Comparison of ENCODE assay signal across 15 cellular contexts in the genomic region with DNA sequence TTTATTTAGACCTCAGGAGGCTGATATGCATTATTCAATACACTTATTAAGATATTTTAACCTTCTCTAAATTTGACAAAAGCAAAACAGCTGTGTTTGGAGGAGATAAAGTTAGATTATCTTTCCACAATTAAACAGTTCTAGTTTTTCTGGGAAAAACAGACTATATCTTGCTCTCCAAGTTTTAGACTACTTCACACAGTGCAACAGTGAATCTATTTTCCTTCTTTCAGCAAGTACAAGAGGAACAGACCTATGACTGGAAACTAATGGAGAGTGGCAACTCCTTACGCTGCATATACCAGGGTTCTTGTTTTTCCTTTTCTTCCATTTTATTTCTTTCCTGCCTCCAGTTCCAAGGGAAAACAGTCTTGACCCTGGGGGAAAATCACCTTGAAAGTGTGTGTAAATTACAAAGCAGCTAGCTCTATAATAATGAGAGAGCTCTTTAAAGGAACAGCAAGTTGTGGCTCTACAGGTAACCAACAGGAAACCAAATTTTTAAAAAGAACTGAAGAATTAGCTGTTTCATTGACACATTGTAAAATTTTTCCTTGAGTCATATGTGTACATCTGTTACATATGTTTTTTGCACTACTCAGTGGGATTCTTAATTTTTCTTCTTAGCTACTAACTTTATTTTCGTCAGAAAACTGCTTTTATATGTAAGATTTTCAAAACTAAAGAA. TPM values are rescaled to one million over a fixed set of nuclear protein-coding genes. Genes with fewer than 3 reads are reported as not detected.
DNase-seq lines count a peak whose midpoint lies in the region; ATAC-seq lines count a peak whose summit lies in the region.
"Had no signal": no experiment of that assay in that cellular context is flagged by ENCODE, and none has a peak within 500 bp of the region (broad histone marks: within the 10 kb centered on the region; RNA-seq: fewer than 3 reads in every experiment).

No MANE protein-coding gene starts in this region.

- DNase-seq in T-helper 1 cell (no peak), MG63 (no peak)
- DNase-seq in stimulated activated naive CD8-positive, alpha-beta T cell treated with anti-CD3 and anti-CD28 coated beads, Interleukin-15, amount 100 ng/mL, for 72 hours: no peak
- no peak for DNase-seq in stimulated activated naive CD8-positive, alpha-beta T cell treated with anti-CD3 and anti-CD28 coated beads, Interleukin-15, Interleukin-2, amounts not matched to agents 100 U/mL and 50 U/mL, for 24 hours
- no peak for DNase-seq in activated naive CD8-positive, alpha-beta T cell treated with anti-CD3 and anti-CD28 coated beads, Interleukin-2, amount 10 ng/mL, durations not matched to agents 7 days and 5 days
- no peak for DNase-seq in stimulated activated effector memory CD8-positive, alpha-beta T cell treated with anti-CD3 and anti-CD28 coated beads, Interleukin-12 subunit alpha, Interleukin-12 subunit beta, amount 100 ng/mL, for 72 hours (ENCODE audit: low spot score in 2 of 2)
- DNase-seq: 8988T, DMS53, GM23248, MM.1S, NCI-H187 treated with DMSO at 0.1 percent for 48 hours, NCI-H446, PC-3 had no signal

- peaks cover 9% of the 10 kb centered on the region for H3K36me3 Mint-ChIP-seq in T-helper 1 cell treated with Interleukin-12 subunit alpha and Interleukin-12 subunit beta and Interleukin-4 antibody, amounts not matched to agents 30 μg/mL and 1 μg/mL, for 36 hours (ENCODE audit: low read depth)
- peaks cover 6% of the 10 kb centered on the region for H3K36me3 Mint-ChIP-seq in activated naive CD8-positive, alpha-beta T cell treated with anti-CD3 and anti-CD28 coated beads, Interleukin-2, amount 10 ng/mL, durations not matched to agents 7 days and 5 days
- peaks cover 74% of the 10 kb centered on the region for H3K36me3 Mint-ChIP-seq in stimulated activated effector memory CD8-positive, alpha-beta T cell treated with anti-CD3 and anti-CD28 coated beads, Interleukin-12 subunit alpha, Interleukin-12 subunit beta, amount 100 ng/mL, for 72 hours

- H3K4me3 ChIP-seq in MG63: no peak overlapping the region
- H3K4me3 ChIP-seq: GM23248 had no signal

- H3K9me3 ChIP-seq in MG63: no peaks in the 10 kb centered on the region

- no peaks in the 10 kb centered on the region for H3K9me3 Mint-ChIP-seq in T-helper 1 cell treated with Interleukin-12 subunit alpha and Interleukin-12 subunit beta and Interleukin-4 antibody, amounts not matched to agents 30 μg/mL and 1 μg/mL, for 36 hours
- H3K9me3 Mint-ChIP-seq in stimulated activated naive CD8-positive, alpha-beta T cell treated with anti-CD3 and anti-CD28 coated beads, Interleukin-15, amount 100 ng/mL, for 72 hours: no peaks in the 10 kb centered on the region
- no peaks in the 10 kb centered on the region for H3K9me3 Mint-ChIP-seq in activated naive CD8-positive, alpha-beta T cell treated with anti-CD3 and anti-CD28 coated beads, Interleukin-2, amount 10 ng/mL, durations not matched to agents 7 days and 5 days
- H3K9me3 Mint-ChIP-seq in stimulated activated effector memory CD8-positive, alpha-beta T cell treated with anti-CD3 and anti-CD28 coated beads, Interleukin-12 subunit alpha, Interleukin-12 subunit beta, amount 100 ng/mL, for 72 hours: no peaks in the 10 kb centered on the region

- H3K27ac Mint-ChIP-seq in T-helper 1 cell treated with Interleukin-12 subunit alpha and Interleukin-12 subunit beta and Interleukin-4 antibody, amounts not matched to agents 30 μg/mL and 1 μg/mL, for 36 hours: peak overlapping the region; percentile 49
- peak overlapping the region in 1 of 2 donors; percentile 46 for H3K27ac Mint-ChIP-seq in stimulated activated naive CD8-positive, alpha-beta T cell treated with anti-CD3 and anti-CD28 coated beads, Interleukin-15, amount 100 ng/mL, for 72 hours
- no peak overlapping the region for H3K27ac Mint-ChIP-seq in activated naive CD8-positive, alpha-beta T cell treated with anti-CD3 and anti-CD28 coated beads, Interleukin-2, amount 10 ng/mL, durations not matched to agents 7 days and 5 days
- peak overlapping the region; percentile 39 for H3K27ac Mint-ChIP-seq in stimulated activated effector memory CD8-positive, alpha-beta T cell treated with anti-CD3 and anti-CD28 coated beads, Interleukin-12 subunit alpha, Interleukin-12 subunit beta, amount 100 ng/mL, for 72 hours

- H3K27me3 Mint-ChIP-seq in T-helper 1 cell treated with Interleukin-12 subunit alpha and Interleukin-12 subunit beta and Interleukin-4 antibody, amounts not matched to agents 30 μg/mL and 1 μg/mL, for 36 hours (ENCODE audit: low read depth): no peaks in the 10 kb centered on the region
- H3K27me3 Mint-ChIP-seq in stimulated activated naive CD8-positive, alpha-beta T cell treated with anti-CD3 and anti-CD28 coated beads, Interleukin-15, amount 100 ng/mL, for 72 hours: no peaks in the 10 kb centered on the region
- H3K27me3 Mint-ChIP-seq in activated naive CD8-positive, alpha-beta T cell treated with anti-CD3 and anti-CD28 coated beads, Interleukin-2, amount 10 ng/mL, durations not matched to agents 7 days and 5 days: no peaks in the 10 kb centered on the region

- H3K4me3 Mint-ChIP-seq in T-helper 1 cell treated with Interleukin-12 subunit alpha and Interleukin-12 subunit beta and Interleukin-4 antibody, amounts not matched to agents 30 μg/mL and 1 μg/mL, for 36 hours: peak overlapping the region; percentile 35
- no peak overlapping the region for H3K4me3 Mint-ChIP-seq in stimulated activated naive CD8-positive, alpha-beta T cell treated with anti-CD3 and anti-CD28 coated beads, Interleukin-15, amount 100 ng/mL, for 72 hours
- no peak overlapping the region for H3K4me3 Mint-ChIP-seq in activated naive CD8-positive, alpha-beta T cell treated with anti-CD3 and anti-CD28 coated beads, Interleukin-2, amount 10 ng/mL, durations not matched to agents 7 days and 5 days
- no peak overlapping the region for H3K4me3 Mint-ChIP-seq in stimulated activated effector memory CD8-positive, alpha-beta T cell treated with anti-CD3 and anti-CD28 coated beads, Interleukin-12 subunit alpha, Interleukin-12 subunit beta, amount 100 ng/mL, for 72 hours

- H3K36me3 ChIP-seq in MG63: peaks cover 38% of the 10 kb centered on the region

- peak; percentile 65 for ATAC-seq in stimulated activated naive CD8-positive, alpha-beta T cell treated with anti-CD3 and anti-CD28 coated beads, Interleukin-15, amount 100 ng/mL, for 72 hours
- no peak for ATAC-seq in stimulated activated naive CD8-positive, alpha-beta T cell treated with anti-CD3 and anti-CD28 coated beads, Interleukin-15, Interleukin-2, amounts not matched to agents 100 U/mL and 50 U/mL, for 24 hours
- peak; percentile 36 for ATAC-seq in activated naive CD8-positive, alpha-beta T cell treated with anti-CD3 and anti-CD28 coated beads, Interleukin-2, amount 10 ng/mL, durations not matched to agents 7 days and 5 days (ENCODE audit: low read depth)
- peak; percentile 79 for ATAC-seq in stimulated activated effector memory CD8-positive, alpha-beta T cell treated with anti-CD3 and anti-CD28 coated beads, Interleukin-12 subunit alpha, Interleukin-12 subunit beta, amount 100 ng/mL, for 72 hours
- ATAC-seq in HG03354 (IDR thresholded peaks at IDR 0.05; ENCODE audit: poor library complexity, severe bottlenecking, unreplicated experiment): no peak

- H3K4me1 Mint-ChIP-seq in T-helper 1 cell treated with Interleukin-12 subunit alpha and Interleukin-12 subunit beta and Interleukin-4 antibody, amounts not matched to agents 30 μg/mL and 1 μg/mL, for 36 hours (ENCODE audit: low read depth): peaks cover 21% of the 10 kb centered on the region
- peaks cover 5% of the 10 kb centered on the region for H3K4me1 Mint-ChIP-seq in stimulated activated naive CD8-positive, alpha-beta T cell treated with anti-CD3 and anti-CD28 coated beads, Interleukin-15, amount 100 ng/mL, for 72 hours
- peaks cover 10% of the 10 kb centered on the region for H3K4me1 Mint-ChIP-seq in activated naive CD8-positive, alpha-beta T cell treated with anti-CD3 and anti-CD28 coated beads, Interleukin-2, amount 10 ng/mL, durations not matched to agents 7 days and 5 days
- H3K4me1 Mint-ChIP-seq in stimulated activated effector memory CD8-positive, alpha-beta T cell treated with anti-CD3 and anti-CD28 coated beads, Interleukin-12 subunit alpha, Interleukin-12 subunit beta, amount 100 ng/mL, for 72 hours: peaks cover 7% of the 10 kb centered on the region

- H3K27me3 ChIP-seq in MG63: no peaks in the 10 kb centered on the region

- POLR2A ChIA-PET in activated naive CD8-positive, alpha-beta T cell treated with anti-CD3 and anti-CD28 coated beads, Interleukin-2, amount 10 ng/mL, durations not matched to agents 7 days and 5 days (lab: Charles Lee): no interaction called here

RNA-seq across cellular contexts. Expression of a gene that starts 27.4 kb away (rescaled TPM):
- 10 to 100 TPM; 58.5 to 59.5 TPM for total RNA-seq in activated naive CD8-positive, alpha-beta T cell treated with anti-CD3 and anti-CD28 coated beads, Interleukin-2, amount 10 ng/mL, durations not matched to agents 7 days and 5 days
- total RNA-seq in MG63 (2014; rRNA removed; shearing (Covaris generic); ENCODE audit: low replicate concordance): 73.7 and 89.9 TPM in 2 replicates

RNA-seq across cellular contexts. Expression of a gene that starts 49.2 kb away (rescaled TPM):
- total RNA-seq in activated naive CD8-positive, alpha-beta T cell treated with anti-CD3 and anti-CD28 coated beads, Interleukin-2, amount 10 ng/mL, durations not matched to agents 7 days and 5 days: 10 to 100 TPM; 15.9 to 21.2 TPM
- total RNA-seq in MG63 (2014; rRNA removed; shearing (Covaris generic); ENCODE audit: low replicate concordance): 44.1 and 80.0 TPM in 2 replicates

Comparison
In these comparisons a context has a peak if more than half of its experiments do, and no peak if none do; other contexts are left out.
1. ATAC-seq: peak in stimulated activated naive CD8-positive, alpha-beta T cell treated with anti-CD3 and anti-CD28 coated beads, Interleukin-15, amount 100 ng/mL, for 72 hours (single experiment), activated naive CD8-positive, alpha-beta T cell treated with anti-CD3 and anti-CD28 coated beads, Interleukin-2, amount 10 ng/mL, durations not matched to agents 7 days and 5 days (single experiment) and stimulated activated effector memory CD8-positive, alpha-beta T cell treated with anti-CD3 and anti-CD28 coated beads, Interleukin-12 subunit alpha, Interleukin-12 subunit beta, amount 100 ng/mL, for 72 hours (single experiment); none in stimulated activated naive CD8-positive, alpha-beta T cell treated with anti-CD3 and anti-CD28 coated beads, Interleukin-15, Interleukin-2, amounts not matched to agents 100 U/mL and 50 U/mL, for 24 hours (single experiment) and HG03354 (single experiment).